ENCODE assay signal across 20 cellular contexts in the genomic region with DNA sequence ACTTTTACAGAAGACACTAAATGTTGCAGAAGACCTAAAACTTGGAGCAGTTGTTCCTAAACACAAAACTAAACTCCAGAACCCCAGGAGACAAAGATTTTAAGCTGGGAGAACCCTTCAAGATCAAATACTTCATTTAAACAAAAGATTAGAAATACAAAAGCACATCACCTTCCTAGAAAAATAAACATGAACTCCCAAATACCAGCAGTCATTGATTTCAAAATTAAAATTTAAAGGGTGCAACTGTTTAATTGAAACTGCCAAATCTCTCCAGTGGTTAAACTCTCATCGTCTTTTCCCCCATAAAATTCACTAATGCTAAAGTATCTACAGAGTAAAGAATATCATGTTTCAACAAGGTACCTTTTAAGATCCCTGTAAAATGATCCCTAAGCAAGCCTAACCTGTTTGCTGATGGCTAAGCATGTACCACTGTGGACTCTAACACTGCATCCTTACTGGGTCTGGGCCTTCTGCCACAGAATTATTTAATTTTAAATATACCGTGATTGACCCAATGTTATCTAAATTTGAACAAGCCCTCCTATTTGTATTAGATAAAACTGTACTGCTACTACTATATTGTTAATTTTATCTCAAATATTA. TPM values are rescaled to one million over a fixed set of nuclear protein-coding genes. Genes with fewer than 3 reads are reported as not detected.
DNase-seq lines count a peak whose midpoint lies in the region; ATAC-seq and TF ChIP-seq lines count a peak whose summit lies in the region.
"Had no signal": no experiment of that assay in that cellular context is flagged by ENCODE, and none has a peak within 500 bp of the region (broad histone marks: within the 10 kb centered on the region; RNA-seq: fewer than 3 reads in every experiment).

No MANE protein-coding gene starts in this region.

- H2BK120ac ChIP-seq in mesendoderm (ENCODE audit: low read depth, low read length) = no peak overlapping the region

- H3K4ac ChIP-seq in mesendoderm (ENCODE audit: low read depth, low read length) = no peak overlapping the region

- H3K27ac ChIP-seq in C4-2B = peak overlapping the region; percentile 64; the same call in 1 of the 2 replicates
- no peak overlapping the region for H3K27ac ChIP-seq in PC-9
- no peak overlapping the region for H3K27ac ChIP-seq in mesendoderm (ENCODE audit: low read depth, low read length)
- H3K27ac ChIP-seq: gastroesophageal sphincter, RWPE1, thyroid gland had no signal

- no peaks in the 10 kb centered on the region for H3K9me3 ChIP-seq in PC-9 (ENCODE audit: insufficient read depth, low read depth)
- H3K9me3 ChIP-seq: gastroesophageal sphincter, thyroid gland had no signal

- H3K9me2 ChIP-seq in PC-9 (ENCODE audit: insufficient read depth) = no peaks in the 10 kb centered on the region

- intact Hi-C loops in PC-9 (cut with micrococcal nuclease; ENCODE audit: unreplicated experiment) (no loop called here), Right ventricle myocardium inferior (cut with DNase I) (no loop called here)

- no peak overlapping the region for H3K9ac ChIP-seq in mesendoderm (ENCODE audit: low read length)

- H2AFZ ChIP-seq in PC-9 = no peak overlapping the region

- TF ChIP-seq CTCF in C4-2B (conservative IDR thresholded peaks at IDR 0.05) = no peak
- TF ChIP-seq CTCF in PC-9 (conservative IDR thresholded peaks at IDR 0.05) = no peak

- ATAC-seq in Right ventricle myocardium inferior (no peak), GM19452 (IDR thresholded peaks at IDR 0.05; ENCODE audit: unreplicated experiment) (no peak)
- ATAC-seq: gastroesophageal sphincter; natural killer cell treated with Interleukin-12 subunit alpha and Interleukin-12 subunit beta and Interleukin-15 and Interleukin-18, amount 100 ng/mL, for 72 hours; stimulated activated naive CD8-positive, alpha-beta T cell treated with anti-CD3 and anti-CD28 coated beads, Interleukin-15, Interleukin-2, amounts not matched to agents 100 U/mL and 50 U/mL, for 24 hours had no signal

- H3K4me3 ChIP-seq in PC-9 = no peak overlapping the region
- no peak overlapping the region for H3K4me3 ChIP-seq in mesendoderm (ENCODE audit: low read length)
- H3K4me3 ChIP-seq: cardiac muscle cell, gastroesophageal sphincter, thyroid gland had no signal

- H4K20me1 ChIP-seq in PC-9 (ENCODE audit: insufficient read depth) = no peaks in the 10 kb centered on the region

- POLR2A ChIA-PET in PC-9 (lab: Charles Lee; ENCODE audit: unreplicated experiment) = no interaction called here

- 0 out of 2 replicates have a peak, but pooled peaks cover under 1% of the 10 kb centered on the region for H3K36me3 ChIP-seq in PC-9 (ENCODE audit: low read depth)
- no peaks in the 10 kb centered on the region for H3K36me3 ChIP-seq in mesendoderm (ENCODE audit: control insufficient read depth, insufficient read depth, low read length)
- H3K36me3 ChIP-seq: cardiac muscle cell, gastroesophageal sphincter, thyroid gland had no signal

- DNase-seq in DMS79 (lab: John Stamatoyannopoulos, UW) = peak; percentile 41
- DNase-seq in PC-9 = peak in 1 of 2 experiments; percentile 39
- DNase-seq in mesendoderm = no peak
- no peak for DNase-seq in activated CD4-positive, alpha-beta T cell treated with anti-CD3 and anti-CD28 coated beads, Interleukin-2, amount 50 U/mL, for 4 hours
- no peak for DNase-seq in Right ventricle myocardium inferior (ENCODE audit: missing footprints)
- DNase-seq: activated CD4-positive, alpha-beta T cell treated with anti-CD3 and anti-CD28 coated beads, Interleukin-2, amount 10 ng/mL, durations not matched to agents 24 days and 14 days; CD4-positive, CD25-positive, alpha-beta regulatory T cell; cortex of kidney; HFFc6; KG1; NCI-H187; stimulated activated CD4-positive, alpha-beta T cell treated with anti-CD3 and anti-CD28 coated beads, Interleukin-15, amount 100 ng/mL, for 24 hours; stimulated activated naive CD8-positive, alpha-beta T cell treated with anti-CD3 and anti-CD28 coated beads, Interleukin-15, Interleukin-2, amounts not matched to agents 100 U/mL and 50 U/mL, for 24 hours; thyroid gland had no signal

- no peak overlapping the region for H3K56ac ChIP-seq in mesendoderm (ENCODE audit: low read length)

- H2AK5ac ChIP-seq in mesendoderm (ENCODE audit: low read length) = no peak overlapping the region

- peaks cover 32% of the 10 kb centered on the region for H3K4me1 ChIP-seq in PC-9 (replicated peaks; ENCODE audit: insufficient read depth)
- peaks cover 17% of the 10 kb centered on the region for H3K4me1 ChIP-seq in mesendoderm (ENCODE audit: control insufficient read depth, low read depth, low read length)
- H3K4me1 ChIP-seq: thyroid gland had no signal

- H3K27me3 ChIP-seq in PC-9 (ENCODE audit: insufficient read depth, low read depth) = no peaks in the 10 kb centered on the region
- H3K27me3 ChIP-seq in mesendoderm (ENCODE audit: insufficient read depth, low read length, poor library complexity) = no peaks in the 10 kb centered on the region
- H3K27me3 ChIP-seq: cardiac muscle cell, gastroesophageal sphincter, thyroid gland had no signal

- no peak overlapping the region for H3K18ac ChIP-seq in mesendoderm (ENCODE audit: low read length)

- H3K23ac ChIP-seq in mesendoderm (ENCODE audit: low read length) = no peak overlapping the region

- H3K79me2 ChIP-seq in PC-9 (ENCODE audit: low read depth) (peaks cover 84% of the 10 kb centered on the region), mesendoderm (ENCODE audit: control insufficient read depth, insufficient read depth, low read length) (peaks cover 14% of the 10 kb centered on the region)

- BruUV-seq in PC-9 (replicated peaks; lab: Mats Ljungman, UMichigan) = no TSS peak

- no peak overlapping the region for H2BK15ac ChIP-seq in mesendoderm (replicated peaks; ENCODE audit: low read depth)

- H3F3A ChIP-seq in PC-9 (ENCODE audit: insufficient read depth, low read depth) = no peaks in the 10 kb centered on the region

- H3K4me2 ChIP-seq in PC-9 = 0 out of 2 replicates have a peak overlapping the region, but pooled peaks have one; percentile 10
- no peak overlapping the region for H3K4me2 ChIP-seq in mesendoderm (ENCODE audit: low read length)

- H3K79me1 ChIP-seq in mesendoderm (ENCODE audit: low read length) = peaks cover 16% of the 10 kb centered on the region

- CTCF ChIA-PET in PC-9 (lab: Charles Lee) = no interaction called here

- no CpG with 5 or more reads among the region's 2 CpGs for WGBS in mesendoderm (ENCODE audit: extremely low coverage, insufficient coverage, low lambda C conversion rate)

- H4K5ac ChIP-seq in mesendoderm (ENCODE audit: low read length) = peak overlapping the region; percentile 37

- no peak overlapping the region for H4K8ac ChIP-seq in mesendoderm (ENCODE audit: low read depth, low read length)

- no peak overlapping the region for H2BK5ac ChIP-seq in mesendoderm (ENCODE audit: low read length)

RNA-seq across cellular contexts. Expression of gene CCDC34, which starts 53.7 kb away (rescaled TPM):
- total RNA-seq in PC-9 (2021) (21.0 and 33.6 TPM in 2 replicates), Right ventricle myocardium inferior (3.8 TPM)
- 38.0 TPM for polyA plus RNA-seq in mesendoderm (2013, experiment 1 of 2)
- 40.1 TPM for polyA plus RNA-seq in mesendoderm (2013, experiment 2 of 2)

RNA-seq across cellular contexts. Expression of gene LGR4, which starts 55.9 kb away (rescaled TPM):
- total RNA-seq in PC-9 (2021) (33.4 and 37.4 TPM in 2 replicates), Right ventricle myocardium inferior (32.7 TPM)
- polyA plus RNA-seq in mesendoderm (2013, experiment 1 of 2) = 13.6 TPM
- 15.2 TPM for polyA plus RNA-seq in mesendoderm (2013, experiment 2 of 2)
- total RNA-seq: activated CD4-positive, alpha-beta T cell treated with anti-CD3 and anti-CD28 coated beads, Interleukin-2, amount 10 ng/mL, durations not matched to agents 24 days and 14 days had no signal
